Comparison of ENCODE assay signal across 1 cellular context in genomic region chr6:26473429-26473757, GRCh38.
TF ChIP-seq lines count a peak whose summit lies in the region.

No MANE protein-coding gene starts in this region.

TF ChIP-seq in HepG2, 621 proteins besides CTCF, POLR2A, EP300 and RAD21:
- no peak for TF ChIP-seq ZFP36L2 (CRISPR knock-in tag; IDR thresholded peaks at IDR 0.05)
- no peak for TF ChIP-seq JARID2 (CRISPR knock-in tag; IDR thresholded peaks at IDR 0.05; ENCODE audit: insufficient replicate concordance)
- TF ChIP-seq ELF4 (CRISPR knock-in tag; IDR thresholded peaks at IDR 0.05; ENCODE audit: borderline replicate concordance): 0 out of 2 replicates have a peak, but pooled peaks have one; percentile 64
- TF ChIP-seq SMYD3 (CRISPR knock-in tag; IDR thresholded peaks at IDR 0.05): 0 out of 2 replicates have a peak, but pooled peaks have one; percentile 17
- TF ChIP-seq FOXA1 (IDR thresholded peaks at IDR 0.05): 0 out of 2 replicates have a peak, but pooled peaks have one; percentile 19
- TF ChIP-seq FOXA1 (CRISPR knock-in tag; IDR thresholded peaks at IDR 0.05): no peak
